ENCODE assay signal across 21 cellular contexts in the genomic region with DNA sequence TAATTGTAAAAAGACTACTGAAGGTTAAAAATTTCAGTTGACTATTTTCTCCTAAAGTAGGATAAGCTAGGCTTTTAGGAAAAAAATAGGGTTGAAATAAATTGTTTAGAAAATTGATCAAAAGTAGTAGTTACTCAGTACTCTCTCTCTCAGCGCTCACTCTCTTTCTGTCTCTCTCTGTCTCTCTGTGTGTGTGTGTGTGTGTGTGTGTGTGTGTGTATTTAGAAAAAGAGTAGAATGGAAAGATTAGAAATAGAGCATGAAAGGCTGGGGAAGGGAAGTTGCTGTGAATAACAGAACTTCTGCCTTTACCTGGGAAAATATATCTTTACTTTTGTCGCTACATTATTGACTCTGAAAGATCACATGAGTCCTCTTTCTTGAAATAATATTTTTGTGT. TPM values are rescaled to one million over a fixed set of nuclear protein-coding genes. Genes with fewer than 3 reads are reported as not detected.
A peak's percentile ranks its signal among the peaks of the same experiment; 100 is the strongest.
DNase-seq lines count a peak whose midpoint lies in the region; ATAC-seq and TF ChIP-seq lines count a peak whose summit lies in the region.
"Had no signal": no experiment of that assay in that cellular context is flagged by ENCODE, and none has a peak within 500 bp of the region (broad histone marks: within the 10 kb centered on the region; RNA-seq: fewer than 3 reads in every experiment).

No MANE protein-coding gene starts in this region.

- DNase-seq in activated T-cell treated with anti-CD3 and anti-CD28 coated beads, Interleukin-2, amount 50 U/mL, for 72 hours, result no peak
- no peak for DNase-seq in activated T-cell treated with anti-CD3 and anti-CD28 coated beads, Interleukin-2, amount 50 U/mL, for 48 hours
- no peak for DNase-seq in WTC11 (ENCODE audit: low spot score)
- DNase-seq in mesenchymal stem cell, result peak; percentile 33
- no peak for DNase-seq in SIG-M5 (lab: John Stamatoyannopoulos, UW)
- DNase-seq in EL, result no peak
- DNase-seq in PC-3, result no peak
- DNase-seq: 8988T; C1 segment of cervical spinal cord; CD8-positive, alpha-beta memory T cell; GDM1; IMR-90; MG63; NCI-H1092; NCI-H1436; NCI-H1930; NCI-H2227 treated with DMSO at 0.1 percent for 48 hours; NCI-H510A treated with DMSO at 0.1 percent for 48 hours; NCI-H774 had no signal

- H2AFZ ChIP-seq in mesenchymal stem cell (ENCODE audit: low read depth, low read length) (no peak overlapping the region), PC-3 (ENCODE audit: low read length) (no peak overlapping the region)

- no peak overlapping the region for H3K18ac ChIP-seq in mesenchymal stem cell (ENCODE audit: low read depth in 1 of 2, low read length in 2 of 2)

- CTCF ChIA-PET in WTC11 (lab: Charles Lee), result no interaction called here
- CTCF ChIA-PET in PC-3 (lab: Charles Lee), result no interaction called here

- H3K9me3 Mint-ChIP-seq in activated T-cell treated with anti-CD3 and anti-CD28 coated beads, Interleukin-2, amount 50 U/mL, for 72 hours, result no peaks in the 10 kb centered on the region
- H3K9me3 Mint-ChIP-seq in WTC11, result no peaks in the 10 kb centered on the region
- no peaks in the 10 kb centered on the region for H3K9me3 Mint-ChIP-seq in stimulated activated memory B cell treated with anti-CD40 and anti-IgM and Interleukin-4, amounts not matched to agents 10 μg/mL and 1 μg/mL and 100 μg/mL, for 72 hours
- H3K9me3 Mint-ChIP-seq: CD8-positive, alpha-beta memory T cell had no signal

- H3K14ac ChIP-seq in mesenchymal stem cell (ENCODE audit: low read length in 2 of 2), result no peak overlapping the region

- BruUV-seq in PC-3 (replicated peaks; lab: Mats Ljungman, UMichigan), result no TSS peak

- no peak overlapping the region for H3K4ac ChIP-seq in mesenchymal stem cell (ENCODE audit: low read depth in 1 of 2, low read length in 2 of 2)

- H3K23ac ChIP-seq in mesenchymal stem cell (ENCODE audit: low read length in 2 of 2), result no peak overlapping the region

- H2BK15ac ChIP-seq in mesenchymal stem cell (ENCODE audit: low read depth, poor library complexity, severe bottlenecking), result no peak overlapping the region

- POLR2A ChIA-PET in WTC11 (lab: Charles Lee) (no interaction called here), PC-3 (lab: Charles Lee; ENCODE audit: unreplicated experiment) (no interaction called here)

- H3K27me3 ChIP-seq in mesenchymal stem cell (ENCODE audit: control insufficient read depth in 1 of 2, insufficient read depth in 1 of 2, low read length in 2 of 2), result no peaks in the 10 kb centered on the region
- no peaks in the 10 kb centered on the region for H3K27me3 ChIP-seq in PC-3 (ENCODE audit: low read length)
- H3K27me3 ChIP-seq: MG63 had no signal

- intact Hi-C loops in PC-3 (cut with micrococcal nuclease), result no loop called here

- H2BK12ac ChIP-seq in mesenchymal stem cell (ENCODE audit: low read length in 2 of 2), result no peak overlapping the region

- WGBS in mesenchymal stem cell, result no CpG with 5 or more reads among the region's 2 CpGs

- no peak overlapping the region for H2BK5ac ChIP-seq in mesenchymal stem cell (ENCODE audit: low read depth, low read length, poor library complexity, severe bottlenecking)

- H4K91ac ChIP-seq in mesenchymal stem cell (ENCODE audit: low read length), result no peak overlapping the region

- H3K79me1 ChIP-seq in mesenchymal stem cell (replicated peaks; ENCODE audit: low read length, poor library complexity, severe bottlenecking), result peaks cover 11% of the 10 kb centered on the region

- peaks cover 32% of the 10 kb centered on the region for H3K79me2 ChIP-seq in PC-3 (ENCODE audit: low read length)

- TF ChIP-seq CTCF in WTC11 (IDR thresholded peaks at IDR 0.05), result no peak
- no peak for TF ChIP-seq CTCF in PC-3 (conservative IDR thresholded peaks at IDR 0.05; ENCODE audit: low read depth, low read length)

- H3K27ac ChIP-seq in mesenchymal stem cell (ENCODE audit: low read length, poor library complexity, severe bottlenecking) (no peak overlapping the region), PC-3 (ENCODE audit: low read length) (no peak overlapping the region)

- peaks cover 28% of the 10 kb centered on the region for H3K4me1 Mint-ChIP-seq in activated T-cell treated with anti-CD3 and anti-CD28 coated beads, Interleukin-2, amount 50 U/mL, for 72 hours (ENCODE audit: low read depth)
- peaks cover 8% of the 10 kb centered on the region for H3K4me1 Mint-ChIP-seq in WTC11
- H3K4me1 Mint-ChIP-seq in stimulated activated memory B cell treated with anti-CD40 and anti-IgM and Interleukin-4, amounts not matched to agents 10 μg/mL and 1 μg/mL and 100 μg/mL, for 72 hours, result peaks cover 41% of the 10 kb centered on the region

- H3K4me1 ChIP-seq in mesenchymal stem cell (ENCODE audit: control insufficient read depth, insufficient read depth, low read depth, low read length) (no peaks in the 10 kb centered on the region), PC-3 (ENCODE audit: insufficient read depth, low read length) (peaks cover 16% of the 10 kb centered on the region)

- peak overlapping the region; percentile 64 for H3K27ac Mint-ChIP-seq in activated T-cell treated with anti-CD3 and anti-CD28 coated beads, Interleukin-2, amount 50 U/mL, for 72 hours
- H3K27ac Mint-ChIP-seq in WTC11, result peak overlapping the region; percentile 14; the same call in 1 of the 2 replicates
- peak overlapping the region; percentile 64 for H3K27ac Mint-ChIP-seq in stimulated activated memory B cell treated with anti-CD40 and anti-IgM and Interleukin-4, amounts not matched to agents 10 μg/mL and 1 μg/mL and 100 μg/mL, for 72 hours

- no peaks in the 10 kb centered on the region for H4K20me1 ChIP-seq in PC-3 (ENCODE audit: low read length)

- no peak for ATAC-seq in activated T-cell treated with anti-CD3 and anti-CD28 coated beads, Interleukin-2, amount 50 U/mL, for 72 hours (replicated peaks in 1 of 2)
- ATAC-seq in WTC11, result no peak
- no peak for ATAC-seq in stimulated activated memory B cell treated with anti-CD40 and anti-IgM and Interleukin-4, amounts not matched to agents 10 μg/mL and 1 μg/mL and 100 μg/mL, for 72 hours
- ATAC-seq in PC-3, result no peak
- ATAC-seq: Right ventricle myocardium inferior had no signal

- H3K9ac ChIP-seq in mesenchymal stem cell (ENCODE audit: low read length), result no peak overlapping the region
- no peak overlapping the region for H3K9ac ChIP-seq in PC-3 (ENCODE audit: low read length)

- H2BK120ac ChIP-seq in mesenchymal stem cell (ENCODE audit: low read depth, low read length), result no peak overlapping the region

- H3K36me3 Mint-ChIP-seq in activated T-cell treated with anti-CD3 and anti-CD28 coated beads, Interleukin-2, amount 50 U/mL, for 72 hours (ENCODE audit: insufficient read depth in 2 of 2), result no peaks in the 10 kb centered on the region
- H3K36me3 Mint-ChIP-seq in WTC11, result no peaks in the 10 kb centered on the region
- peaks cover 4% of the 10 kb centered on the region for H3K36me3 Mint-ChIP-seq in stimulated activated memory B cell treated with anti-CD40 and anti-IgM and Interleukin-4, amounts not matched to agents 10 μg/mL and 1 μg/mL and 100 μg/mL, for 72 hours

- H3K9me2 ChIP-seq in PC-3 (replicated peaks; ENCODE audit: low read length), result no peaks in the 10 kb centered on the region

- no peak overlapping the region for H4K8ac ChIP-seq in mesenchymal stem cell (ENCODE audit: low read length)

- H3K4me3 Mint-ChIP-seq in activated T-cell treated with anti-CD3 and anti-CD28 coated beads, Interleukin-2, amount 50 U/mL, for 72 hours, result no peak overlapping the region
- no peak overlapping the region for H3K4me3 Mint-ChIP-seq in WTC11
- H3K4me3 Mint-ChIP-seq in stimulated activated memory B cell treated with anti-CD40 and anti-IgM and Interleukin-4, amounts not matched to agents 10 μg/mL and 1 μg/mL and 100 μg/mL, for 72 hours, result no peak overlapping the region

- H3K4me2 ChIP-seq in mesenchymal stem cell (ENCODE audit: low read length, poor library complexity, severe bottlenecking), result no peak overlapping the region
- H3K4me2 ChIP-seq in PC-3 (ENCODE audit: low read length), result no peak overlapping the region

- no peak overlapping the region for H2AK5ac ChIP-seq in mesenchymal stem cell (ENCODE audit: low read length, severe bottlenecking)

- no peaks in the 10 kb centered on the region for H3F3A ChIP-seq in PC-3 (ENCODE audit: low read length, unreplicated experiment)

- H3K4me3 ChIP-seq in mesenchymal stem cell (ENCODE audit: insufficient read depth in 1 of 2, low read depth in 1 of 2, low read length in 2 of 2), result no peak overlapping the region
- H3K4me3 ChIP-seq in PC-3 (ENCODE audit: low read length), result no peak overlapping the region
- H3K4me3 ChIP-seq: MG63 had no signal

- H3K9me3 ChIP-seq in mesenchymal stem cell (ENCODE audit: control insufficient read depth, low read length), result no peaks in the 10 kb centered on the region
- H3K9me3 ChIP-seq in PC-3 (ENCODE audit: low read length), result no peaks in the 10 kb centered on the region
- H3K9me3 ChIP-seq: MG63 had no signal

- no peaks in the 10 kb centered on the region for H3K36me3 ChIP-seq in mesenchymal stem cell (ENCODE audit: control insufficient read depth in 1 of 2, insufficient read depth in 2 of 2, low read depth in 1 of 2, low read length in 2 of 2)
- no peaks in the 10 kb centered on the region for H3K36me3 ChIP-seq in PC-3 (ENCODE audit: low read depth, low read length)
- H3K36me3 ChIP-seq: MG63 had no signal

- H3K27me3 Mint-ChIP-seq in activated T-cell treated with anti-CD3 and anti-CD28 coated beads, Interleukin-2, amount 50 U/mL, for 72 hours (ENCODE audit: low read depth), result no peaks in the 10 kb centered on the region
- H3K27me3 Mint-ChIP-seq in WTC11 (ENCODE audit: low read depth), result no peaks in the 10 kb centered on the region
- H3K27me3 Mint-ChIP-seq in stimulated activated memory B cell treated with anti-CD40 and anti-IgM and Interleukin-4, amounts not matched to agents 10 μg/mL and 1 μg/mL and 100 μg/mL, for 72 hours, result no peaks in the 10 kb centered on the region
- H3K27me3 Mint-ChIP-seq: CD8-positive, alpha-beta memory T cell had no signal

TF ChIP-seq in WTC11, 78 proteins besides CTCF, POLR2A, EP300 and RAD21 (continues in another document):
- TF ChIP-seq ETV6 (CRISPR knock-in tag; IDR thresholded peaks at IDR 0.05), result no peak
- TF ChIP-seq FOXP1 (CRISPR knock-in tag; IDR thresholded peaks at IDR 0.05; ENCODE audit: borderline replicate concordance), result no peak
- no peak for TF ChIP-seq NFATC4 (CRISPR knock-in tag; IDR thresholded peaks at IDR 0.05)
- TF ChIP-seq ZNF396 (CRISPR knock-in tag; IDR thresholded peaks at IDR 0.05; ENCODE audit: borderline replicate concordance), result no peak

RNA-seq across cellular contexts. Expression of gene ADK, which starts 20.6 kb away (rescaled TPM):
- 10 to 100 TPM; 56.2 to 60.0 TPM for total RNA-seq in activated T-cell treated with anti-CD3 and anti-CD28 coated beads, Interleukin-2, amount 50 U/mL, for 72 hours
- total RNA-seq in WTC11 (2021) (30.2 to 32.7 TPM (median 32.5 TPM) in 3 replicates), PC-3 (2014; rRNA removed) (221 and 256 TPM in 2 replicates)
- polyA plus RNA-seq in mesenchymal stem cell (2013, experiment 1 of 2), result 24.2 TPM
- polyA plus RNA-seq in mesenchymal stem cell (2013, experiment 2 of 2), result 24.9 TPM

RNA-seq across cellular contexts. Expression of gene AP3M1, which starts 21.0 kb away (rescaled TPM):
- 10 to 100 TPM; 49.2 to 50.4 TPM for total RNA-seq in activated T-cell treated with anti-CD3 and anti-CD28 coated beads, Interleukin-2, amount 50 U/mL, for 72 hours
- total RNA-seq in WTC11 (2021) (33.7 to 37.3 TPM (median 36.5 TPM) in 3 replicates), PC-3 (2014; rRNA removed) (129 and 165 TPM in 2 replicates)
- polyA plus RNA-seq in mesenchymal stem cell (2013, experiment 1 of 2), result 33.0 TPM
- 33.7 TPM for polyA plus RNA-seq in mesenchymal stem cell (2013, experiment 2 of 2)

Comparison
In these comparisons a context has a peak if more than half of its experiments do, and no peak if none do; other contexts are left out.
1. H3K27ac Mint-ChIP-seq: peak in every context shown above with its lines; median percentile 64 in activated T-cell treated with anti-CD3 and anti-CD28 coated beads, Interleukin-2, amount 50 U/mL, for 72 hours; 64 in stimulated activated memory B cell treated with anti-CD40 and anti-IgM and Interleukin-4, amounts not matched to agents 10 μg/mL and 1 μg/mL and 100 μg/mL, for 72 hours; 14 in WTC11.